Comparison of ENCODE assay signal across 8 cellular contexts in genomic region chr10:24449334-24449740, GRCh38.
DNase-seq lines count a peak whose midpoint lies in the region; ATAC-seq and TF ChIP-seq lines count a peak whose summit lies in the region.

No MANE protein-coding gene starts in this region.

- H3K27me3 ChIP-seq in Caco-2 (replicated peaks; ENCODE audit: control insufficient read depth, insufficient read depth, low read length), result no peaks in the 10 kb centered on the region

- no TSS peak for BruUV-seq in Caco-2 (replicated peaks; lab: Mats Ljungman, UMichigan)

- ATAC-seq in HG03565 (IDR thresholded peaks at IDR 0.05; ENCODE audit: unreplicated experiment), result peak; percentile 94
- peak; percentile 79 for ATAC-seq in Right ventricle myocardium superior (ENCODE audit: poor library complexity)
- no peak for ATAC-seq in T-cell (replicated peaks in 1 of 4)

- H3K36me3 ChIP-seq in Caco-2 (ENCODE audit: control insufficient read depth, insufficient read depth, low read length), result no peaks in the 10 kb centered on the region

- H3K4me1 Mint-ChIP-seq in Caco-2 (ENCODE audit: low read depth, unreplicated experiment) (peaks cover 38% of the 10 kb centered on the region), T-cell (peaks cover 11 to 20% (median 14%) of the 10 kb centered on the region in 3 donors)

- no peak for DNase-seq in Caco-2
- DNase-seq in GM20000 (ENCODE audit: low spot score), result peak; percentile 19
- no peak for DNase-seq in Right ventricle myocardium superior
- no peak for DNase-seq in stimulated activated CD4-positive, alpha-beta T cell treated with anti-CD3 and anti-CD28 coated beads, Interleukin-4, amount 100 ng/mL, for 4 hours
- DNase-seq in T-cell, result no peak
- DNase-seq in activated effector memory CD4-positive, alpha-beta T cell treated with Interleukin-2 at 50 U/mL for 16 hours, result no peak
- DNase-seq in stimulated activated CD4-positive, alpha-beta T cell treated with anti-CD3 and anti-CD28 coated beads, Interleukin-1b, Interleukin-23, amount 100 ng/mL, for 48 hours, result no peak

- no peak overlapping the region for H3K4me3 ChIP-seq in Caco-2 (ENCODE audit: low read depth, low read length)

- H3K9me3 ChIP-seq in Caco-2, result no peaks in the 10 kb centered on the region

- intact Hi-C loops in Caco-2 (cut with micrococcal nuclease; ENCODE audit: unreplicated experiment), result no loop called here
- intact Hi-C loops in Right ventricle myocardium superior (cut with DNase I), result no loop called here

- H3K36me3 Mint-ChIP-seq in Caco-2 (ENCODE audit: insufficient read depth, unreplicated experiment) (peaks cover 69% of the 10 kb centered on the region), T-cell (no peaks in the 10 kb centered on the region)

- H3K4me3 Mint-ChIP-seq in Caco-2 (ENCODE audit: unreplicated experiment) (no peak overlapping the region), T-cell (no peak overlapping the region)

- no peak for TF ChIP-seq CTCF in Caco-2 (IDR thresholded peaks at IDR 0.05; ENCODE audit: insufficient read depth in 1 of 2, low read depth in 1 of 2, low read length in 1 of 2, severe bottlenecking in 1 of 2, unreplicated experiment in 1 of 2)
- TF ChIP-seq CTCF in GM20000 (IDR thresholded peaks at IDR 0.05; ENCODE audit: extremely low read depth, missing control alignments), result no peak

- H3K27ac Mint-ChIP-seq in Caco-2 (ENCODE audit: unreplicated experiment) (peak overlapping the region; percentile 50), T-cell (no peak overlapping the region)

- POLR2A ChIA-PET in Caco-2 (lab: Charles Lee) (interaction anchor here (0.5 kb wide), 1 partner anchor 240 kb away, joined by 3 read pairs; the partner anchor contains the start of gene KIAA1217), T-cell (lab: Charles Lee) (no interaction called here)

- peaks cover 12% of the 10 kb centered on the region for H3K4me1 ChIP-seq in Caco-2

- H3K27me3 Mint-ChIP-seq in Caco-2 (ENCODE audit: insufficient read depth, unreplicated experiment), result no peaks in the 10 kb centered on the region
- peaks cover 8 to 18% of the 10 kb centered on the region in 2 donors for H3K27me3 Mint-ChIP-seq in T-cell

- CTCF ChIA-PET in Caco-2 (lab: Charles Lee) (no interaction called here), T-cell (lab: Charles Lee) (no interaction called here)

- H3K9me3 Mint-ChIP-seq in Caco-2 (ENCODE audit: unreplicated experiment) (no peaks in the 10 kb centered on the region), T-cell (no peaks in the 10 kb centered on the region)

Comparison
In these comparisons a context has a peak if more than half of its experiments do, and no peak if none do; other contexts are left out.
1. ATAC-seq: peak in HG03565 (single experiment) and Right ventricle myocardium superior (single experiment); none in T-cell (0 of 4).